In the genomic region with DNA sequence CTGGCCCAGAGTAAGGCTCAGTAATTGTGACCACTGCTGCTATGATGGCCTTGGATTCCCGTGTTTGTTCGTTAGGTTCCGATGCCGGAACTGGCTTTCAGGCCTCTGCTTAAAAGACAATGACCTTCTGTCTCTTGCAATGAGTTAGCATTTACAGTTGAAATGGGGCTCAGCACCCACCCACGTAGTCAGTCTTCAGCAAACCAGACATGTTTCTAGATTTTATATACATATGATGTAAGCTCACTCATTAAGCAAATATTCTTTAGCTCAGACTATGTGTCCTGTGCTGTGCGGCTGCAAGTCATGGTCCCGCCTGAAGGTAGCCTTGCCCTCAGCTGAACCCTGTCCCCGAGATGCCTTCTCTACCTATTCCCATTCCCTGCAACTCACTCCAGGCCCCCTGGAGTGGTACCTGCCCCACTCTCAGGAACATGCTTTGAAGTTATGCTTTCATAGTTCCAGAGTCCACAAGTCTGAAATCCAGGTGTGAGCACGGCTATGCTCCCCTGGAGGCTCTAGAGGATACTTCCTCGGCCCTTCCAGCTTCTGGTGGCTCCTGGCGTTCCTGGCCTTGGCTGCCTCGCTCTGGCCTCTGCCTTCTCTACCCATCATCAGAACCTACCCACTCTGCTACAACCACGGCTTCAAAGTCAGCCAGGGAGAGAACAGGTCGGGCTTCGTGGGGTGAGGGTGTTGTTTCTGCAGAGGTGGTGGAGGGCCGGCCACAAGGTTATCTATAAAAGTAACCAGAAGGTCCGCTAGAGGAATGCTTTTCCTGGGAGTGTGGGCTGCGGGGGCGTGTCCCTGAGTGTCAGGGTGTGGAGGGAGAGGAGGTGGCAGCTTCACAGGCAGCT, we compare ENCODE assay signal across 26 cellular contexts.
"Had no signal": no experiment of that assay in that cellular context is flagged by ENCODE, and none has a peak within 500 bp of the region (broad histone marks: within the 10 kb centered on the region; RNA-seq: fewer than 3 reads in every experiment).

No MANE protein-coding gene starts in this region.

- H3K27ac ChIP-seq: brain microvascular endothelial cell, parathyroid adenoma, right atrium auricular region, thoracic aorta, upper lobe of left lung, vagina had no signal

- H3K9me3 ChIP-seq: vagina had no signal

- H3K27me3 Mint-ChIP-seq: activated CD4-positive, alpha-beta T cell treated with anti-CD3 and anti-CD28 coated beads for 36 hours; effector memory CD8-positive, alpha-beta T cell had no signal

- H3K27me3 ChIP-seq: brain microvascular endothelial cell, right atrium auricular region, upper lobe of left lung, vagina had no signal

- H3K4me3 ChIP-seq: right atrium auricular region, thoracic aorta, upper lobe of left lung, vagina had no signal

- DNase-seq: activated CD4-positive, alpha-beta T cell treated with anti-CD3 and anti-CD28 coated beads for 36 hours; activated CD4-positive, alpha-beta T cell treated with anti-CD3 and anti-CD28 coated beads, Interleukin-2, amount 50 U/mL, for 48 hours; activated CD4-positive, CD25-positive, alpha-beta regulatory T cell; activated CD8-positive, alpha-beta memory T cell treated with anti-CD3 and anti-CD28 coated beads for 24 hours; activated effector memory CD4-positive, alpha-beta T cell treated with Interleukin-2 at 50 U/mL for 16 hours; activated naive CD4-positive, alpha-beta T cell treated with anti-CD3 and anti-CD28 coated beads, Interleukin-2, amount 50 U/mL, for 16 hours; amniotic stem cell; brain microvascular endothelial cell; cortex of kidney; effector memory CD8-positive, alpha-beta T cell; head of caudate nucleus; hypothalamus; immature natural killer cell; kidney; left colon; mammary epithelial cell; nucleus accumbens; stimulated activated naive CD8-positive, alpha-beta T cell treated with anti-CD3 and anti-CD28 coated beads, Interleukin-15, Interleukin-2, amounts not matched to agents 100 U/mL and 50 U/mL, for 24 hours; T-helper 1 cell; upper lobe of left lung had no signal

- H3K4me1 ChIP-seq: parathyroid adenoma, right atrium auricular region, upper lobe of left lung, vagina had no signal

- H2AFZ ChIP-seq: parathyroid adenoma had no signal

- H3K36me3 ChIP-seq: brain microvascular endothelial cell, right atrium auricular region, thoracic aorta, upper lobe of left lung, vagina had no signal

- H3K27ac Mint-ChIP-seq: activated CD4-positive, alpha-beta T cell treated with anti-CD3 and anti-CD28 coated beads for 36 hours; immature natural killer cell; nephron; T-helper 2 cell treated with Interferon-gamma antibody and Interleukin-4, amounts not matched to agents 5 μg/mL and 100 μg/mL, for 36 hours had no signal

- H3K4me3 Mint-ChIP-seq: activated CD4-positive, alpha-beta T cell treated with anti-CD3 and anti-CD28 coated beads for 36 hours; effector memory CD8-positive, alpha-beta T cell; immature natural killer cell; nephron; T-helper 2 cell treated with Interferon-gamma antibody and Interleukin-4, amounts not matched to agents 5 μg/mL and 100 μg/mL, for 36 hours had no signal

- H3K9ac ChIP-seq: parathyroid adenoma had no signal

- H3K4me1 Mint-ChIP-seq: activated CD4-positive, alpha-beta T cell treated with anti-CD3 and anti-CD28 coated beads for 36 hours; immature natural killer cell; nephron had no signal

- H3K79me2 ChIP-seq: parathyroid adenoma had no signal
